ENCODE assay signal across 11 cellular contexts in genomic region chr2:20148841-20149702, GRCh38.
DNase-seq lines count a peak whose midpoint lies in the region; ATAC-seq and TF ChIP-seq lines count a peak whose summit lies in the region.
"Had no signal": no experiment of that assay in that cellular context is flagged by ENCODE, and none has a peak within 500 bp of the region (broad histone marks: within the 10 kb centered on the region; RNA-seq: fewer than 3 reads in every experiment).

No MANE protein-coding gene starts in this region.

- H3K4me3 ChIP-seq in GM23338 (no peak overlapping the region; the same call in 1 of the 2 replicates), skeletal muscle tissue (ENCODE audit: low read length in 3 of 3) (no peak overlapping the region)
- H3K4me3 ChIP-seq: ascending aorta had no signal

- no peaks in the 10 kb centered on the region for H3K36me3 Mint-ChIP-seq in GM23338 (ENCODE audit: low read depth)

- peak; percentile 71 for ATAC-seq in GM23338

- H3K4me1 ChIP-seq in GM23338 (ENCODE audit: insufficient read depth): peaks cover 28% of the 10 kb centered on the region
- peaks cover 0 to 6% (median 3%) of the 10 kb centered on the region in 3 donors for H3K4me1 ChIP-seq in skeletal muscle tissue (ENCODE audit: control insufficient read depth in 3 of 3, insufficient read depth in 3 of 3, low read length in 3 of 3)
- H3K4me1 ChIP-seq: ascending aorta had no signal

- peak overlapping the region; percentile 35 for H2AFZ ChIP-seq in GM23338

- H3K4me1 Mint-ChIP-seq in GM23338: peaks cover 47% of the 10 kb centered on the region

- peaks cover 3% of the 10 kb centered on the region for H3K27me3 Mint-ChIP-seq in GM23338 (ENCODE audit: insufficient read depth, low read depth, poor library complexity)

- H3K36me3 ChIP-seq in GM23338 (ENCODE audit: insufficient read depth) (no peaks in the 10 kb centered on the region), skeletal muscle tissue (ENCODE audit: control insufficient read depth in 3 of 3, insufficient read depth in 3 of 3, low read length in 3 of 3) (no peaks in the 10 kb centered on the region)
- H3K36me3 ChIP-seq: ascending aorta had no signal

- H3K9me2 ChIP-seq in GM23338 (ENCODE audit: insufficient read depth): peaks cover 5% of the 10 kb centered on the region; the same call in 1 of the 2 replicates

- H3K4me3 Mint-ChIP-seq in GM23338: peak overlapping the region; percentile 29; the same call in 2 of the 3 replicates

- H3K9ac ChIP-seq in skeletal muscle tissue (ENCODE audit: low read depth in 1 of 3, low read length in 3 of 3): no peak overlapping the region

- no peaks in the 10 kb centered on the region for H3K9me3 ChIP-seq in skeletal muscle tissue (ENCODE audit: control insufficient read depth in 3 of 3, low read length in 3 of 3)
- H3K9me3 ChIP-seq: ascending aorta had no signal

- peak overlapping the region; percentile 92 for H3K27ac Mint-ChIP-seq in GM23338

- TF ChIP-seq CTCF in GM23338 (conservative IDR thresholded peaks at IDR 0.05; ENCODE audit: low read depth in 2 of 2): no peak

- H3K27me3 ChIP-seq in GM23338 (ENCODE audit: insufficient read depth): no peaks in the 10 kb centered on the region
- peaks cover 0 to 2% (median 0%) of the 10 kb centered on the region in 3 donors for H3K27me3 ChIP-seq in skeletal muscle tissue (ENCODE audit: control insufficient read depth in 3 of 3, insufficient read depth in 3 of 3, low read length in 3 of 3)
- H3K27me3 ChIP-seq: ascending aorta had no signal

- H3K79me2 ChIP-seq in GM23338 (replicated peaks; ENCODE audit: insufficient read depth): no peaks in the 10 kb centered on the region

- peak overlapping the region; percentile 56 for H3K4me2 ChIP-seq in GM23338

- DNase-seq in GM23338 (ENCODE audit: low spot score): peak; percentile 61
- peak; percentile 78 for DNase-seq in SW480 (ENCODE audit: low spot score)
- peak; percentile 52 for DNase-seq in hepatic stellate cell (ENCODE audit: low spot score)
- DNase-seq in T-helper 9 cell: no peak
- no peak for DNase-seq in activated CD4-positive, alpha-beta T cell treated with anti-CD3 and anti-CD28 coated beads, Interleukin-2, amount 50 U/mL, for 1 hour
- DNase-seq in HPDE6-E6E7 (ENCODE audit: extremely low spot score): no peak
- DNase-seq in NCI-H146 (lab: John Stamatoyannopoulos, UW): no peak
- DNase-seq: NCI-H1436 treated with DMSO at 0.1 percent for 48 hours had no signal

- H3K9me3 Mint-ChIP-seq in GM23338: no peaks in the 10 kb centered on the region

- no peaks in the 10 kb centered on the region for H4K20me1 ChIP-seq in GM23338 (replicated peaks; ENCODE audit: insufficient read depth)

- H3K27ac ChIP-seq in GM23338 (ENCODE audit: low read depth) (peak overlapping the region; percentile 22; the same call in 1 of the 2 replicates), skeletal muscle tissue (ENCODE audit: low read depth, low read length) (peak overlapping the region; percentile 25)
- H3K27ac ChIP-seq: ascending aorta, VCaP had no signal

- H3F3A ChIP-seq in GM23338 (replicated peaks; ENCODE audit: low read depth): no peaks in the 10 kb centered on the region

TF ChIP-seq in GM23338, 12 proteins besides CTCF, POLR2A, EP300 and RAD21:
- TF ChIP-seq ZNF331 (CRISPR knock-in tag; IDR thresholded peaks at IDR 0.05; ENCODE audit: low read depth): no peak

Comparison
In these comparisons a context has a peak if more than half of its experiments do, and no peak if none do; other contexts are left out.
1. DNase-seq: peak in GM23338 (single experiment), SW480 (single experiment) and hepatic stellate cell (single experiment); none in T-helper 9 cell (single experiment), activated CD4-positive, alpha-beta T cell treated with anti-CD3 and anti-CD28 coated beads, Interleukin-2, amount 50 U/mL, for 1 hour (single experiment), HPDE6-E6E7 (single experiment) and NCI-H146 (single experiment).